In the genomic region with DNA sequence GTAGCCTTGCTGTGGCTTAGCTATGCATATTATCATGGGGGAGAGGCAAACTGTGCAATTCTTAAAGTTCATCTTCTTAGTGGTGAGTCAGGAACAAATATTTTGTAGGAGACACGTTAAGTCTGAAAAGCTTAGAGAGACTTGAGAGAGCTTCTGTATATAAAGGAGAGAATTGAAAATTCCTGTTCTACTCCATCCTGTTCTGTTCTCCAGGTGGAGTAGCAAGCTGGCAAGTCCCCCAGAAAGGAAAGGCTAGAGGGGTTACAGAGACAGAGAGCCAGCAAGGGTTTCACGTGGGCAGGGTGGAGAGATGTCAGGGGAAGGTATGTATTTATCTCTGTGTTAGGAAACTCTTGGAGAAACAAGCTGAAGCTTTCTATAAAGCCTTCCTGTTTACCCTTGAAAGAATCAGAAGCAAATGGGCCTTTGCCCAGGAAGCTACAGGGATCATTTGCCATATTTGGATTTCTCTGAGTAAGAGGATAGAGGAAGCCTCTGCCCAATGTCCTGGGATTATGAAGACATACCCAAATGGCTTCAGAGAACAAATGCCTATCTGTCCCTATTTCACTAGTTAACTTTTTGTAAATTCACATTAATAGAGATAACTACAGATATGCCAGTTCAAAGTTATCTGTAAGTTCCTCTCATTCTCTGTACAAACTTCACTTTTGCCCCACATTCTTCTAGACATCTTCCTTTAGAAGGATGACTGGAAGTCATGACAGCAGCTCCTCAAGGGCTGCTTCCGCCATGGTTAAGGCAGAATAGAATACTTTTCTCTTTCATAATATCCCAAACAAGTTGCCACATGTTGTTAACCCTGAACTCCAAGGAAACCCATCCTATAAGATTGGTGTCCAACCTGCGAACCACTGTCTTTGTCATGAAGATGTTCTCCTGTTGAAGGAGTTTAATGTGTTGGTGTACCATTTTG, we compare ENCODE assay signal across 1 cellular context.
TF ChIP-seq lines count a peak whose summit lies in the region.

No MANE protein-coding gene starts in this region.

TF ChIP-seq in HepG2, 621 proteins besides CTCF, POLR2A, EP300 and RAD21 (continued from another document and continues in another):
- TF ChIP-seq SAP130 (CRISPR knock-in tag; IDR thresholded peaks at IDR 0.05; ENCODE audit: low read depth) (peak; percentile 83), KLF12 (CRISPR knock-in tag; IDR thresholded peaks at IDR 0.05; ENCODE audit: borderline replicate concordance) (no peak), RELA (CRISPR knock-in tag; IDR thresholded peaks at IDR 0.05) (no peak), RFXAP (CRISPR knock-in tag; IDR thresholded peaks at IDR 0.05; ENCODE audit: borderline replicate concordance) (0 out of 2 replicates have a peak, but pooled peaks have one; percentile 44), SMARCC2 (IDR thresholded peaks at IDR 0.05) (no peak), TBL1XR1 (IDR thresholded peaks at IDR 0.05; ENCODE audit: borderline replicate concordance, low read length, partially characterized antibody) (no peak), CBX5 (CRISPR knock-in tag; IDR thresholded peaks at IDR 0.05; ENCODE audit: borderline replicate concordance) (no peak), NRL (CRISPR knock-in tag; IDR thresholded peaks at IDR 0.05; ENCODE audit: borderline replicate concordance) (no peak), ZNF713 (CRISPR knock-in tag; IDR thresholded peaks at IDR 0.05) (0 out of 2 replicates have a peak, but pooled peaks have one; percentile 20), ZNF569 (CRISPR knock-in tag; IDR thresholded peaks at IDR 0.05; ENCODE audit: borderline replicate concordance) (no peak), AGO1 (IDR thresholded peaks at IDR 0.05; ENCODE audit: low read depth, low read length, poor library complexity, severe bottlenecking) (no peak), NR2F6 (IDR thresholded peaks at IDR 0.05) (0 out of 2 replicates have a peak, but pooled peaks have one; percentile 36), NR2F6 (CRISPR knock-in tag; IDR thresholded peaks at IDR 0.05) (peak; percentile 50; the same call in 1 of the 2 replicates), ZNF678 (CRISPR knock-in tag; IDR thresholded peaks at IDR 0.05) (no peak), ZNF775 (CRISPR knock-in tag; IDR thresholded peaks at IDR 0.05; ENCODE audit: borderline replicate concordance) (peak; percentile 69; the same call in 1 of the 2 replicates), ZNF724P (CRISPR knock-in tag; IDR thresholded peaks at IDR 0.05; ENCODE audit: borderline replicate concordance) (no peak), HHEX (CRISPR knock-in tag; IDR thresholded peaks at IDR 0.05) (no peak), KMT2A (CRISPR knock-in tag; IDR thresholded peaks at IDR 0.05) (no peak), BCL6 (CRISPR knock-in tag; IDR thresholded peaks at IDR 0.05) (peak; percentile 65), TGIF2 (CRISPR knock-in tag; IDR thresholded peaks at IDR 0.05) (peak; percentile 63; the same call in 1 of the 2 replicates), XRCC5 (optimal IDR thresholded peaks at IDR 0.05; ENCODE audit: low read length) (no peak), ZNF205 (CRISPR knock-in tag; IDR thresholded peaks at IDR 0.05) (no peak), SMARCE1 (IDR thresholded peaks at IDR 0.05; ENCODE audit: borderline replicate concordance) (no peak), ZSCAN22 (CRISPR knock-in tag; IDR thresholded peaks at IDR 0.05) (no peak), ZSCAN31 (CRISPR knock-in tag; IDR thresholded peaks at IDR 0.05; ENCODE audit: low read depth) (peak; percentile 73; the same call in 1 of the 2 replicates), ZNF326 (CRISPR knock-in tag; IDR thresholded peaks at IDR 0.05; ENCODE audit: borderline replicate concordance) (no peak), AGO2 (optimal IDR thresholded peaks at IDR 0.05; ENCODE audit: low read depth, low read length) (no peak), ZNF546 (CRISPR knock-in tag; conservative IDR thresholded peaks at IDR 0.05) (no peak), ZFP41 (CRISPR knock-in tag; IDR thresholded peaks at IDR 0.05; ENCODE audit: borderline replicate concordance) (no peak), SP5 (CRISPR knock-in tag; IDR thresholded peaks at IDR 0.05; ENCODE audit: borderline replicate concordance, low read depth) (peak; percentile 64), NR1H2 (CRISPR knock-in tag; IDR thresholded peaks at IDR 0.05; ENCODE audit: borderline replicate concordance, low read depth) (no peak), NFE2L1 (CRISPR knock-in tag; IDR thresholded peaks at IDR 0.05; ENCODE audit: borderline replicate concordance) (no peak), ELF1 (CRISPR knock-in tag; IDR thresholded peaks at IDR 0.05) (peak; percentile 70), PHF21A (CRISPR knock-in tag; IDR thresholded peaks at IDR 0.05) (no peak), ZNF124 (CRISPR knock-in tag; IDR thresholded peaks at IDR 0.05) (no peak)
- TF ChIP-seq, protein P1, sequence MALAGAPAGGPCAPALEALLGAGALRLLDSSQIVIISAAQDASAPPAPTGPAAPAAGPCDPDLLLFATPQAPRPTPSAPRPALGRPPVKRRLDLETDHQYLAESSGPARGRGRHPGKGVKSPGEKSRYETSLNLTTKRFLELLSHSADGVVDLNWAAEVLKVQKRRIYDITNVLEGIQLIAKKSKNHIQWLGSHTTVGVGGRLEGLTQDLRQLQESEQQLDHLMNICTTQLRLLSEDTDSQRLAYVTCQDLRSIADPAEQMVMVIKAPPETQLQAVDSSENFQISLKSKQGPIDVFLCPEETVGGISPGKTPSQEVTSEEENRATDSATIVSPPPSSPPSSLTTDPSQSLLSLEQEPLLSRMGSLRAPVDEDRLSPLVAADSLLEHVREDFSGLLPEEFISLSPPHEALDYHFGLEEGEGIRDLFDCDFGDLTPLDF (CRISPR knock-in tag; IDR thresholded peaks at IDR 0.05), result no peak
- TF ChIP-seq, protein P2, sequence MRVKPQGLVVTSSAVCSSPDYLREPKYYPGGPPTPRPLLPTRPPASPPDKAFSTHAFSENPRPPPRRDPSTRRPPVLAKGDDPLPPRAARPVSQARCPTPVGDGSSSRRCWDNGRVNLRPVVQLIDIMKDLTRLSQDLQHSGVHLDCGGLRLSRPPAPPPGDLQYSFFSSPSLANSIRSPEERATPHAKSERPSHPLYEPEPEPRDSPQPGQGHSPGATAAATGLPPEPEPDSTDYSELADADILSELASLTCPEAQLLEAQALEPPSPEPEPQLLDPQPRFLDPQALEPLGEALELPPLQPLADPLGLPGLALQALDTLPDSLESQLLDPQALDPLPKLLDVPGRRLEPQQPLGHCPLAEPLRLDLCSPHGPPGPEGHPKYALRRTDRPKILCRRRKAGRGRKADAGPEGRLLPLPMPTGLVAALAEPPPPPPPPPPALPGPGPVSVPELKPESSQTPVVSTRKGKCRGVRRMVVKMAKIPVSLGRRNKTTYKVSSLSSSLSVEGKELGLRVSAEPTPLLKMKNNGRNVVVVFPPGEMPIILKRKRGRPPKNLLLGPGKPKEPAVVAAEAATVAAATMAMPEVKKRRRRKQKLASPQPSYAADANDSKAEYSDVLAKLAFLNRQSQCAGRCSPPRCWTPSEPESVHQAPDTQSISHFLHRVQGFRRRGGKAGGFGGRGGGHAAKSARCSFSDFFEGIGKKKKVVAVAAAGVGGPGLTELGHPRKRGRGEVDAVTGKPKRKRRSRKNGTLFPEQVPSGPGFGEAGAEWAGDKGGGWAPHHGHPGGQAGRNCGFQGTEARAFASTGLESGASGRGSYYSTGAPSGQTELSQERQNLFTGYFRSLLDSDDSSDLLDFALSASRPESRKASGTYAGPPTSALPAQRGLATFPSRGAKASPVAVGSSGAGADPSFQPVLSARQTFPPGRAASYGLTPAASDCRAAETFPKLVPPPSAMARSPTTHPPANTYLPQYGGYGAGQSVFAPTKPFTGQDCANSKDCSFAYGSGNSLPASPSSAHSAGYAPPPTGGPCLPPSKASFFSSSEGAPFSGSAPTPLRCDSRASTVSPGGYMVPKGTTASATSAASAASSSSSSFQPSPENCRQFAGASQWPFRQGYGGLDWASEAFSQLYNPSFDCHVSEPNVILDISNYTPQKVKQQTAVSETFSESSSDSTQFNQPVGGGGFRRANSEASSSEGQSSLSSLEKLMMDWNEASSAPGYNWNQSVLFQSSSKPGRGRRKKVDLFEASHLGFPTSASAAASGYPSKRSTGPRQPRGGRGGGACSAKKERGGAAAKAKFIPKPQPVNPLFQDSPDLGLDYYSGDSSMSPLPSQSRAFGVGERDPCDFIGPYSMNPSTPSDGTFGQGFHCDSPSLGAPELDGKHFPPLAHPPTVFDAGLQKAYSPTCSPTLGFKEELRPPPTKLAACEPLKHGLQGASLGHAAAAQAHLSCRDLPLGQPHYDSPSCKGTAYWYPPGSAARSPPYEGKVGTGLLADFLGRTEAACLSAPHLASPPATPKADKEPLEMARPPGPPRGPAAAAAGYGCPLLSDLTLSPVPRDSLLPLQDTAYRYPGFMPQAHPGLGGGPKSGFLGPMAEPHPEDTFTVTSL (CRISPR knock-in tag; IDR thresholded peaks at IDR 0.05; ENCODE audit: borderline replicate concordance), result peak; percentile 79; the same call in 1 of the 2 replicates
- TF ChIP-seq, protein P3, sequence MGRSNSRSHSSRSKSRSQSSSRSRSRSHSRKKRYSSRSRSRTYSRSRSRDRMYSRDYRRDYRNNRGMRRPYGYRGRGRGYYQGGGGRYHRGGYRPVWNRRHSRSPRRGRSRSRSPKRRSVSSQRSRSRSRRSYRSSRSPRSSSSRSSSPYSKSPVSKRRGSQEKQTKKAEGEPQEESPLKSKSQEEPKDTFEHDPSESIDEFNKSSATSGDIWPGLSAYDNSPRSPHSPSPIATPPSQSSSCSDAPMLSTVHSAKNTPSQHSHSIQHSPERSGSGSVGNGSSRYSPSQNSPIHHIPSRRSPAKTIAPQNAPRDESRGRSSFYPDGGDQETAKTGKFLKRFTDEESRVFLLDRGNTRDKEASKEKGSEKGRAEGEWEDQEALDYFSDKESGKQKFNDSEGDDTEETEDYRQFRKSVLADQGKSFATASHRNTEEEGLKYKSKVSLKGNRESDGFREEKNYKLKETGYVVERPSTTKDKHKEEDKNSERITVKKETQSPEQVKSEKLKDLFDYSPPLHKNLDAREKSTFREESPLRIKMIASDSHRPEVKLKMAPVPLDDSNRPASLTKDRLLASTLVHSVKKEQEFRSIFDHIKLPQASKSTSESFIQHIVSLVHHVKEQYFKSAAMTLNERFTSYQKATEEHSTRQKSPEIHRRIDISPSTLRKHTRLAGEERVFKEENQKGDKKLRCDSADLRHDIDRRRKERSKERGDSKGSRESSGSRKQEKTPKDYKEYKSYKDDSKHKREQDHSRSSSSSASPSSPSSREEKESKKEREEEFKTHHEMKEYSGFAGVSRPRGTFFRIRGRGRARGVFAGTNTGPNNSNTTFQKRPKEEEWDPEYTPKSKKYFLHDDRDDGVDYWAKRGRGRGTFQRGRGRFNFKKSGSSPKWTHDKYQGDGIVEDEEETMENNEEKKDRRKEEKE (IDR thresholded peaks at IDR 0.05), result no peak
- TF ChIP-seq, protein P4, sequence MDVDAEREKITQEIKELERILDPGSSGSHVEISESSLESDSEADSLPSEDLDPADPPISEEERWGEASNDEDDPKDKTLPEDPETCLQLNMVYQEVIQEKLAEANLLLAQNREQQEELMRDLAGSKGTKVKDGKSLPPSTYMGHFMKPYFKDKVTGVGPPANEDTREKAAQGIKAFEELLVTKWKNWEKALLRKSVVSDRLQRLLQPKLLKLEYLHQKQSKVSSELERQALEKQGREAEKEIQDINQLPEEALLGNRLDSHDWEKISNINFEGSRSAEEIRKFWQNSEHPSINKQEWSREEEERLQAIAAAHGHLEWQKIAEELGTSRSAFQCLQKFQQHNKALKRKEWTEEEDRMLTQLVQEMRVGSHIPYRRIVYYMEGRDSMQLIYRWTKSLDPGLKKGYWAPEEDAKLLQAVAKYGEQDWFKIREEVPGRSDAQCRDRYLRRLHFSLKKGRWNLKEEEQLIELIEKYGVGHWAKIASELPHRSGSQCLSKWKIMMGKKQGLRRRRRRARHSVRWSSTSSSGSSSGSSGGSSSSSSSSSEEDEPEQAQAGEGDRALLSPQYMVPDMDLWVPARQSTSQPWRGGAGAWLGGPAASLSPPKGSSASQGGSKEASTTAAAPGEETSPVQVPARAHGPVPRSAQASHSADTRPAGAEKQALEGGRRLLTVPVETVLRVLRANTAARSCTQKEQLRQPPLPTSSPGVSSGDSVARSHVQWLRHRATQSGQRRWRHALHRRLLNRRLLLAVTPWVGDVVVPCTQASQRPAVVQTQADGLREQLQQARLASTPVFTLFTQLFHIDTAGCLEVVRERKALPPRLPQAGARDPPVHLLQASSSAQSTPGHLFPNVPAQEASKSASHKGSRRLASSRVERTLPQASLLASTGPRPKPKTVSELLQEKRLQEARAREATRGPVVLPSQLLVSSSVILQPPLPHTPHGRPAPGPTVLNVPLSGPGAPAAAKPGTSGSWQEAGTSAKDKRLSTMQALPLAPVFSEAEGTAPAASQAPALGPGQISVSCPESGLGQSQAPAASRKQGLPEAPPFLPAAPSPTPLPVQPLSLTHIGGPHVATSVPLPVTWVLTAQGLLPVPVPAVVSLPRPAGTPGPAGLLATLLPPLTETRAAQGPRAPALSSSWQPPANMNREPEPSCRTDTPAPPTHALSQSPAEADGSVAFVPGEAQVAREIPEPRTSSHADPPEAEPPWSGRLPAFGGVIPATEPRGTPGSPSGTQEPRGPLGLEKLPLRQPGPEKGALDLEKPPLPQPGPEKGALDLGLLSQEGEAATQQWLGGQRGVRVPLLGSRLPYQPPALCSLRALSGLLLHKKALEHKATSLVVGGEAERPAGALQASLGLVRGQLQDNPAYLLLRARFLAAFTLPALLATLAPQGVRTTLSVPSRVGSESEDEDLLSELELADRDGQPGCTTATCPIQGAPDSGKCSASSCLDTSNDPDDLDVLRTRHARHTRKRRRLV (CRISPR knock-in tag; IDR thresholded peaks at IDR 0.05), result no peak
- TF ChIP-seq, protein P5, sequence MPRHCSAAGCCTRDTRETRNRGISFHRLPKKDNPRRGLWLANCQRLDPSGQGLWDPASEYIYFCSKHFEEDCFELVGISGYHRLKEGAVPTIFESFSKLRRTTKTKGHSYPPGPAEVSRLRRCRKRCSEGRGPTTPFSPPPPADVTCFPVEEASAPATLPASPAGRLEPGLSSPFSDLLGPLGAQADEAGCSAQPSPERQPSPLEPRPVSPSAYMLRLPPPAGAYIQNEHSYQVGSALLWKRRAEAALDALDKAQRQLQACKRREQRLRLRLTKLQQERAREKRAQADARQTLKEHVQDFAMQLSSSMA (CRISPR knock-in tag; IDR thresholded peaks at IDR 0.05), result no peak
- TF ChIP-seq, protein P6, sequence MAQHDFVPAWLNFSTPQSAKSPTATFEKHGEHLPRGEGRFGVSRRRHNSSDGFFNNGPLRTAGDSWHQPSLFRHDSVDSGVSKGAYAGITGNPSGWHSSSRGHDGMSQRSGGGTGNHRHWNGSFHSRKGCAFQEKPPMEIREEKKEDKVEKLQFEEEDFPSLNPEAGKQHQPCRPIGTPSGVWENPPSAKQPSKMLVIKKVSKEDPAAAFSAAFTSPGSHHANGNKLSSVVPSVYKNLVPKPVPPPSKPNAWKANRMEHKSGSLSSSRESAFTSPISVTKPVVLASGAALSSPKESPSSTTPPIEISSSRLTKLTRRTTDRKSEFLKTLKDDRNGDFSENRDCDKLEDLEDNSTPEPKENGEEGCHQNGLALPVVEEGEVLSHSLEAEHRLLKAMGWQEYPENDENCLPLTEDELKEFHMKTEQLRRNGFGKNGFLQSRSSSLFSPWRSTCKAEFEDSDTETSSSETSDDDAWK (CRISPR knock-in tag; IDR thresholded peaks at IDR 0.05), result no peak
- TF ChIP-seq, protein P7, sequence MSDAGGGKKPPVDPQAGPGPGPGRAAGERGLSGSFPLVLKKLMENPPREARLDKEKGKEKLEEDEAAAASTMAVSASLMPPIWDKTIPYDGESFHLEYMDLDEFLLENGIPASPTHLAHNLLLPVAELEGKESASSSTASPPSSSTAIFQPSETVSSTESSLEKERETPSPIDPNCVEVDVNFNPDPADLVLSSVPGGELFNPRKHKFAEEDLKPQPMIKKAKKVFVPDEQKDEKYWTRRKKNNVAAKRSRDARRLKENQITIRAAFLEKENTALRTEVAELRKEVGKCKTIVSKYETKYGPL (CRISPR knock-in tag; IDR thresholded peaks at IDR 0.05), result no peak
- TF ChIP-seq, protein P8, sequence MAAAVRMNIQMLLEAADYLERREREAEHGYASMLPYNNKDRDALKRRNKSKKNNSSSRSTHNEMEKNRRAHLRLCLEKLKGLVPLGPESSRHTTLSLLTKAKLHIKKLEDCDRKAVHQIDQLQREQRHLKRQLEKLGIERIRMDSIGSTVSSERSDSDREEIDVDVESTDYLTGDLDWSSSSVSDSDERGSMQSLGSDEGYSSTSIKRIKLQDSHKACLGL (CRISPR knock-in tag; IDR thresholded peaks at IDR 0.05), result no peak
